Comparison of ENCODE assay signal across 24 cellular contexts in the genomic region with DNA sequence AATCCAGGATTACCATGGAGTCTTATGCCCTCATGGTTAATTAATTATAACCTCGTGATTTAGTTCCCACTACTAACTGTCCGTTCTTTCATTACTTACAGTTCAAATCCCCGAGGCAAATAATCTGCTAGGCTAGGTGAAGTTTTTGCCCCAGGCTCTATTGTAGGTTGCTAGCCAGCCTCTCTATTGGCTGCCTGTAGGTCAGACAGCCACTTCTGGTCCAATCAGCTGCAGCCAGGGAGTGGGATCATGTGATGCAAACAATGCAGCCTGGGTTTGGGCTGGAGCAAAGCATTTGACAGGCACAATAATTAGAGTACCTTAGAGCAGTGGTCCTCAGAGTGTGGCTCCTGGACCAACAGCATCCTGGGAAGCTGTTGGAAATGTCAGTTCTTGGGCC. TPM values are rescaled to one million over a fixed set of nuclear protein-coding genes. Genes with fewer than 3 reads are reported as not detected.
"Had no signal": no experiment of that assay in that cellular context is flagged by ENCODE, and none has a peak within 500 bp of the region (broad histone marks: within the 10 kb centered on the region; RNA-seq: fewer than 3 reads in every experiment).

No MANE protein-coding gene starts in this region.

- H3K9me3 Mint-ChIP-seq: stimulated activated naive CD8-positive, alpha-beta T cell treated with anti-CD3 and anti-CD28 coated beads, Interleukin-15, Interleukin-2, amounts not matched to agents 100 ng/mL and 50 ng/mL, for 24 hours had no signal

- H3K4me1 ChIP-seq: colonic mucosa, foreskin keratinocyte, parathyroid adenoma, right lobe of liver had no signal

- H3K27ac ChIP-seq: colonic mucosa, foreskin keratinocyte, parathyroid adenoma, right lobe of liver, skin epidermis, tibial artery had no signal

- H3K27ac Mint-ChIP-seq: activated naive CD4-positive, alpha-beta T cell treated with anti-CD3 and anti-CD28 coated beads for 36 hours; activated naive CD8-positive, alpha-beta T cell treated with anti-CD3 and anti-CD28 coated beads, Interleukin-2, amount 10 ng/mL, durations not matched to agents 7 days and 5 days; endodermal cell; nephron progenitor cell; stimulated activated naive CD8-positive, alpha-beta T cell treated with anti-CD3 and anti-CD28 coated beads, Interleukin-15, Interleukin-2, amounts not matched to agents 100 ng/mL and 50 ng/mL, for 24 hours had no signal

- H3K36me3 Mint-ChIP-seq: activated naive CD8-positive, alpha-beta T cell treated with anti-CD3 and anti-CD28 coated beads, Interleukin-2, amount 10 ng/mL, durations not matched to agents 7 days and 5 days had no signal

- H2AFZ ChIP-seq: parathyroid adenoma had no signal

- H3K9me3 ChIP-seq: colonic mucosa, right lobe of liver, tibial artery had no signal

- H3K4me1 Mint-ChIP-seq: activated naive CD8-positive, alpha-beta T cell treated with anti-CD3 and anti-CD28 coated beads, Interleukin-2, amount 10 ng/mL, durations not matched to agents 7 days and 5 days; endodermal cell; nephron progenitor cell had no signal

- H3K9ac ChIP-seq: parathyroid adenoma had no signal

- H3K4me3 ChIP-seq: colonic mucosa, right lobe of liver, skin epidermis, tibial artery had no signal

- H3K36me3 ChIP-seq: colonic mucosa, right lobe of liver had no signal

- H3K79me2 ChIP-seq: parathyroid adenoma had no signal

- H3K27me3 ChIP-seq: colonic mucosa, foreskin keratinocyte, right lobe of liver, tibial artery had no signal

- ATAC-seq: foreskin keratinocyte had no signal

- H3K4me3 Mint-ChIP-seq: activated naive CD4-positive, alpha-beta T cell treated with anti-CD3 and anti-CD28 coated beads for 36 hours; activated naive CD8-positive, alpha-beta T cell treated with anti-CD3 and anti-CD28 coated beads, Interleukin-2, amount 10 ng/mL, durations not matched to agents 7 days and 5 days; endodermal cell; nephron progenitor cell; stimulated activated naive CD8-positive, alpha-beta T cell treated with anti-CD3 and anti-CD28 coated beads, Interleukin-15, Interleukin-2, amounts not matched to agents 100 ng/mL and 50 ng/mL, for 24 hours had no signal

- DNase-seq: activated CD4-positive, alpha-beta T cell treated with anti-CD3 and anti-CD28 coated beads, Interleukin-2, amount 50 U/mL, for 4 hours; activated CD8-positive, alpha-beta memory T cell treated with anti-CD3 and anti-CD28 coated beads for 24 hours; activated CD8-positive, alpha-beta memory T cell treated with anti-CD3 and anti-CD28 coated beads, Interleukin-2, amount 50 U/mL, for 4 hours; activated naive CD4-positive, alpha-beta T cell treated with anti-CD3 and anti-CD28 coated beads for 36 hours; activated naive CD8-positive, alpha-beta T cell treated with anti-CD3 and anti-CD28 coated beads, Interleukin-2, amount 10 ng/mL, durations not matched to agents 7 days and 5 days; activated T-cell treated with anti-CD3 and anti-CD28 coated beads, Interleukin-2, amount 50 U/mL, for 48 hours; amniotic stem cell; colonic mucosa; endodermal cell; foreskin keratinocyte; hippocampal formation; nephron progenitor cell; right lobe of liver; stimulated activated CD4-positive, alpha-beta T cell treated with anti-CD3 and anti-CD28 coated beads, Interleukin-1b, Interleukin-23, amount 100 ng/mL, for 48 hours; T-helper 9 cell; tibial artery had no signal

RNA-seq across cellular contexts. Expression of gene TMEM252, which starts 17.7 kb away (rescaled TPM):
- total RNA-seq: activated naive CD4-positive, alpha-beta T cell treated with anti-CD3 and anti-CD28 coated beads for 36 hours; activated naive CD8-positive, alpha-beta T cell treated with anti-CD3 and anti-CD28 coated beads, Interleukin-2, amount 10 ng/mL, durations not matched to agents 7 days and 5 days; bronchial epithelial cell; colonic mucosa; endodermal cell; foreskin keratinocyte; mononuclear cell; pulmonary artery endothelial cell; T-helper 1 cell treated with Interleukin-12 subunit alpha and Interleukin-12 subunit beta and Interleukin-4 antibody, amounts not matched to agents 30 ng/mL and 1 ng/mL, for 36 hours had no signal
- polyA plus RNA-seq: foreskin keratinocyte, liver had no signal
